In the genomic region with DNA sequence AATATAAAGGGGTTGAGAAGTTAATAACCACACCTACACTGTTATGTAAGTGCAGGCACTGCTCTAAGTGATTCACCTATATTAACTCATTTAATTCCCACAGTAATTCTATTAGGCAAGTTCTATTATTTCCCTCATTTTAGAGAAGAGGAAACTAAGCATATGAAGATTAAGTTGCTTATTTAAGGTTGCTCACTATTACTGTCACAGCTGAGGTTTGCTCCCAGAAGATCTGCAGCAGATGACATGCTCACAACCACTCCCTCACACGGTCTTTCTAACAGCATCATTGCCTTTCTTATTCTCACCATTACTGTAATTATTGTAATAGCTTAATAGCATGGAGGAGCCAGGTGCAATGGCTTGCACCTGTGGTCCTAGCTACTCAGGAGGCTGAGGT, we compare ENCODE assay signal across 27 cellular contexts.
"Had no signal": no experiment of that assay in that cellular context is flagged by ENCODE, and none has a peak within 500 bp of the region (broad histone marks: within the 10 kb centered on the region; RNA-seq: fewer than 3 reads in every experiment).

No MANE protein-coding gene starts in this region.

- ATAC-seq: activated CD4-positive, CD25-positive, alpha-beta regulatory T cell treated with anti-CD3 and anti-CD28 coated beads, Interleukin-2, amount 50 U/mL, for 24 hours; activated CD8-positive, alpha-beta T cell treated with anti-CD3 and anti-CD28 coated beads for 36 hours; activated T-cell treated with anti-CD3 and anti-CD28 coated beads, Interleukin-2, amount 50 U/mL, for 4 hours; activated T-helper 17 cell treated with anti-CD3 and anti-CD28 coated beads, Interleukin-2, amount 50 U/mL, for 72 hours; gastroesophageal sphincter; T-helper 17 cell had no signal

- H3K4me1 ChIP-seq: esophagus muscularis mucosa, gastroesophageal sphincter had no signal

- H3K27ac ChIP-seq: brain microvascular endothelial cell, coronary artery, dorsolateral prefrontal cortex, esophagus muscularis mucosa, gastroesophageal sphincter, WERI-Rb-1 had no signal

- DNase-seq: activated B cell treated with CpG ODN at 0.5 μM for 24 hours; activated CD4-positive, alpha-beta T cell treated with anti-CD3 and anti-CD28 coated beads for 48 hours; activated CD4-positive, alpha-beta T cell treated with anti-CD3 and anti-CD28 coated beads, Interleukin-2, amount 50 U/mL, for 1 hour; activated CD4-positive, alpha-beta T cell treated with anti-CD3 and anti-CD28 coated beads, Interleukin-2, amount 50 U/mL, for 48 hours; activated CD8-positive, alpha-beta memory T cell treated with anti-CD3 and anti-CD28 coated beads for 24 hours; activated CD8-positive, alpha-beta T cell treated with anti-CD3 and anti-CD28 coated beads for 36 hours; activated effector memory CD4-positive, alpha-beta T cell treated with Interleukin-2 at 50 U/mL for 16 hours; activated gamma-delta T cell treated with Interleukin-2 at 50 U/mL for 16 hours; activated naive CD4-positive, alpha-beta T cell treated with anti-CD3 and anti-CD28 coated beads, Interleukin-2, amount 50 U/mL, for 16 hours; activated naive CD4-positive, alpha-beta T cell treated with Interleukin-2 at 50 U/mL for 16 hours; activated T-cell treated with anti-CD3 and anti-CD28 coated beads, Interleukin-2, amount 50 U/mL, for 4 hours; amniotic stem cell; anterior cingulate cortex; brain microvascular endothelial cell; dorsolateral prefrontal cortex; effector memory CD4-positive, alpha-beta T cell; endodermal cell; erythroblast; foreskin melanocyte; T-helper 17 cell; T1000; WERI-Rb-1 had no signal

- H3K27me3 ChIP-seq: brain microvascular endothelial cell, dorsolateral prefrontal cortex, esophagus muscularis mucosa, gastroesophageal sphincter had no signal
